In genomic region chr15:73924258-73924921, GRCh38 we compare ENCODE assay signal across 9 cellular contexts. TPM values are rescaled to one million over a fixed set of nuclear protein-coding genes. Genes with fewer than 3 reads are reported as not detected.
DNase-seq lines count a peak whose midpoint lies in the region; ATAC-seq, FAIRE-seq and TF ChIP-seq lines count a peak whose summit lies in the region.
"Had no signal": no experiment of that assay in that cellular context is flagged by ENCODE, and none has a peak within 500 bp of the region (broad histone marks: within the 10 kb centered on the region; RNA-seq: fewer than 3 reads in every experiment).

No MANE protein-coding gene starts in this region.

- H3K9me3 ChIP-seq in SJCRH30 (replicated peaks) (no peaks in the 10 kb centered on the region), mucosa of stomach (ENCODE audit: control insufficient read depth, low read length) (no peaks in the 10 kb centered on the region)

- DNase-seq in NCI-H2196 (lab: John Stamatoyannopoulos, UW; ENCODE audit: unreplicated experiment) (peak; percentile 1), NCI-H2196 treated with DMSO at 0.1 percent for 48 hours (lab: John Stamatoyannopoulos, UW; ENCODE audit: unreplicated experiment) (no peak), SJCRH30 (peak; percentile 92 to 93), chondrocyte (ENCODE audit: low spot score) (peak; percentile 83), urothelium cell line (ENCODE audit: low spot score) (peak; percentile 62)

- H3K36me3 ChIP-seq in SJCRH30 = no peaks in the 10 kb centered on the region
- H3K36me3 ChIP-seq in mucosa of stomach (ENCODE audit: control insufficient read depth, insufficient read depth, low read length) = no peaks in the 10 kb centered on the region

- peaks cover 69% of the 10 kb centered on the region for H3K4me1 Mint-ChIP-seq in chondrocyte (ENCODE audit: low read depth)

- H3K9ac ChIP-seq in mucosa of stomach (ENCODE audit: low read length) = peak overlapping the region; percentile 35

- no peak for TF ChIP-seq CTCF in chondrocyte (IDR thresholded peaks at IDR 0.05)

- no peak for FAIRE-seq in urothelium cell line (lab: Jason Lieb, UNC)
- FAIRE-seq: TTC549 had no signal

- H3K4me1 ChIP-seq in SJCRH30 = peaks cover 44% of the 10 kb centered on the region
- peaks cover 71% of the 10 kb centered on the region for H3K4me1 ChIP-seq in mucosa of stomach (ENCODE audit: control insufficient read depth, insufficient read depth, low read length)

- H3K27me3 ChIP-seq in SJCRH30 (no peaks in the 10 kb centered on the region), mucosa of stomach (ENCODE audit: control insufficient read depth, insufficient read depth, low read length) (no peaks in the 10 kb centered on the region)

- no peaks in the 10 kb centered on the region for H3K27me3 Mint-ChIP-seq in chondrocyte (ENCODE audit: low read depth)

- H3K4me3 ChIP-seq in SJCRH30 (peak overlapping the region; percentile 22), mucosa of stomach (ENCODE audit: low read length) (no peak overlapping the region)

- H3K36me3 Mint-ChIP-seq in chondrocyte (ENCODE audit: low read depth) = peaks cover 4% of the 10 kb centered on the region

- H3K27ac ChIP-seq in SJCRH30 = peak overlapping the region; percentile 88

- H3K4me3 Mint-ChIP-seq in chondrocyte (ENCODE audit: unreplicated experiment) = peak overlapping the region; percentile 53

- no peak for ATAC-seq in GM21390 (IDR thresholded peaks at IDR 0.05; ENCODE audit: unreplicated experiment)
- ATAC-seq in HG03135 (IDR thresholded peaks at IDR 0.05; ENCODE audit: unreplicated experiment) = no peak

- peak overlapping the region; percentile 90 for H3K27ac Mint-ChIP-seq in chondrocyte (ENCODE audit: unreplicated experiment)

- no peaks in the 10 kb centered on the region for H3K9me3 Mint-ChIP-seq in chondrocyte (ENCODE audit: low read depth)

RNA-seq across cellular contexts. Expression of gene LOXL1, which starts 1.9 kb away (rescaled TPM):
- 31.3 and 33.3 TPM in 2 replicates for total RNA-seq in SJCRH30 (2014; rRNA removed; shearing (Covaris generic))
- 428 to 446 TPM (median 444 TPM) in 3 replicates for total RNA-seq in chondrocyte

RNA-seq across cellular contexts. Expression of gene TBC1D21, which starts 51.0 kb away (rescaled TPM):
- not detected in 2 replicates for total RNA-seq in SJCRH30 (2014; rRNA removed; shearing (Covaris generic))
- total RNA-seq in chondrocyte = not detected in 3 replicates

Comparison
In these comparisons a context has a peak if more than half of its experiments do, and no peak if none do; other contexts are left out.
1. RNA of gene LOXL1, which starts 1.9 kb away (total RNA-seq): 428 to 446 TPM in chondrocyte; 31.3 to 33.3 TPM in SJCRH30; every median in the first group is over 10 times any median in the second.